19 cellular contexts compared by ENCODE assay signal in the genomic region with DNA sequence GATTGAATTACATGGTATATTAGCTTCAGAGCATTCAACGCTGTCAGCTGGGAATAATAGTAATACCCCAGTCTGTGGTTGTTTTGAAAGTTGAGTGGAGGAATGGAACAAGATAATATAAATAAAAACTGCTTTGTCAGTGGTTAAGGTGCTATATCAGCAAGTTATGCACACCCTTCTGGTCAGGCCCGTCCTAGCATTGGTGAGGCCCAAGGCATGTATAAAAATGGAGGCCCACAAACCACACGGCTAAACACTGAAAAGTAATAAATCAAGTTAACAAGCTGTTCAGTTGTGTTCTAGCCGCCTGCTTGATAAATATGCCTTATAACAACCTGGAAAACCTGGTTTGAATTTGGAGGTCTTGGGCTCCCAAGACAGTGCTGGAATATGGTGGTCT.
"Had no signal": no experiment of that assay in that cellular context is flagged by ENCODE, and none has a peak within 500 bp of the region (broad histone marks: within the 10 kb centered on the region; RNA-seq: fewer than 3 reads in every experiment).

No MANE protein-coding gene starts in this region.

- H3K4me3 Mint-ChIP-seq: activated CD4-positive, alpha-beta memory T cell treated with anti-CD3 and anti-CD28 coated beads for 36 hours; activated T-cell treated with anti-CD3 and anti-CD28 coated beads, Interleukin-2, amount 50 U/mL, for 72 hours; memory B cell; nephron progenitor cell; stimulated activated effector memory CD8-positive, alpha-beta T cell treated with anti-CD3 and anti-CD28 coated beads, Interleukin-12 subunit alpha, Interleukin-12 subunit beta, amount 100 ng/mL, for 72 hours had no signal

- H3K36me3 Mint-ChIP-seq: activated CD4-positive, alpha-beta memory T cell treated with anti-CD3 and anti-CD28 coated beads for 36 hours; memory B cell; stimulated activated effector memory CD8-positive, alpha-beta T cell treated with anti-CD3 and anti-CD28 coated beads, Interleukin-12 subunit alpha, Interleukin-12 subunit beta, amount 100 ng/mL, for 72 hours had no signal

- H3K27me3 ChIP-seq: colonic mucosa, heart left ventricle, tibial artery had no signal

- H3K4me1 ChIP-seq: colonic mucosa had no signal

- H3K4me1 Mint-ChIP-seq: memory B cell; stimulated activated effector memory CD8-positive, alpha-beta T cell treated with anti-CD3 and anti-CD28 coated beads, Interleukin-12 subunit alpha, Interleukin-12 subunit beta, amount 100 ng/mL, for 72 hours had no signal

- H3K9me3 Mint-ChIP-seq: activated CD4-positive, alpha-beta memory T cell treated with anti-CD3 and anti-CD28 coated beads for 36 hours; activated T-cell treated with anti-CD3 and anti-CD28 coated beads, Interleukin-2, amount 50 U/mL, for 72 hours; memory B cell; stimulated activated effector memory CD8-positive, alpha-beta T cell treated with anti-CD3 and anti-CD28 coated beads, Interleukin-12 subunit alpha, Interleukin-12 subunit beta, amount 100 ng/mL, for 72 hours had no signal

- H3K27ac ChIP-seq: colonic mucosa, VCaP had no signal

- H3K27ac Mint-ChIP-seq: activated CD4-positive, alpha-beta memory T cell treated with anti-CD3 and anti-CD28 coated beads for 36 hours; memory B cell; stimulated activated effector memory CD8-positive, alpha-beta T cell treated with anti-CD3 and anti-CD28 coated beads, Interleukin-12 subunit alpha, Interleukin-12 subunit beta, amount 100 ng/mL, for 72 hours had no signal

- H3K4me3 ChIP-seq: colonic mucosa, heart left ventricle, tibial artery had no signal

- H3K9me3 ChIP-seq: colonic mucosa, heart left ventricle, tibial artery had no signal

- FAIRE-seq: frontal cortex, small intestine had no signal

- H3K36me3 ChIP-seq: colonic mucosa, heart left ventricle, tibial artery had no signal

- DNase-seq: activated CD4-positive, alpha-beta memory T cell treated with anti-CD3 and anti-CD28 coated beads for 36 hours; activated CD8-positive, alpha-beta memory T cell treated with anti-CD3 and anti-CD28 coated beads, Interleukin-2, amount 50 U/mL, for 4 hours; activated naive CD4-positive, alpha-beta T cell; activated T-cell treated with anti-CD3 and anti-CD28 coated beads, Interleukin-2, amount 50 U/mL, for 72 hours; aorta; colonic mucosa; effector CD8-positive, alpha-beta T cell; heart left ventricle; islet precursor cell; nephron progenitor cell; posterior cingulate gyrus; small intestine; T1000 had no signal

- ATAC-seq: activated T-cell treated with anti-CD3 and anti-CD28 coated beads, Interleukin-2, amount 50 U/mL, for 72 hours; left lobe of liver; stimulated activated effector memory CD8-positive, alpha-beta T cell treated with anti-CD3 and anti-CD28 coated beads, Interleukin-12 subunit alpha, Interleukin-12 subunit beta, amount 100 ng/mL, for 72 hours had no signal
